ENCODE assay signal across 8 cellular contexts in genomic region chr10:17454801-17455520, GRCh38. TPM values are rescaled to one million over a fixed set of nuclear protein-coding genes. Genes with fewer than 3 reads are reported as not detected.
DNase-seq lines count a peak whose midpoint lies in the region; ATAC-seq, FAIRE-seq and TF ChIP-seq lines count a peak whose summit lies in the region.

No MANE protein-coding gene starts in this region.

- no peak overlapping the region for H2AK5ac ChIP-seq in H9 (ENCODE audit: insufficient read length, low read length)

- H2BK5ac ChIP-seq in H9 (ENCODE audit: insufficient read length, low read length): no peak overlapping the region

- H4K8ac ChIP-seq in H9 (replicated peaks; ENCODE audit: insufficient read length, low read depth, low read length): no peak overlapping the region

- no peak overlapping the region for H3K23ac ChIP-seq in H9 (ENCODE audit: insufficient read length, low read depth, low read length)

- peaks cover 14 to 15% of the 10 kb centered on the region in 2 experiments for H3K9me3 Mint-ChIP-seq in H9
- H3K9me3 Mint-ChIP-seq in activated CD8-positive, alpha-beta T cell treated with anti-CD3 and anti-CD28 coated beads, Interleukin-2, amount 10 ng/mL, durations not matched to agents 7 days and 5 days (ENCODE audit: insufficient read depth): no peaks in the 10 kb centered on the region

- no peak overlapping the region for H3K4ac ChIP-seq in H9 (ENCODE audit: low read depth, low read length)

- TF ChIP-seq CTCF in A549 (IDR thresholded peaks at IDR 0.05) (no peak), H9 (conservative IDR thresholded peaks at IDR 0.05) (no peak), left lung (IDR thresholded peaks at IDR 0.05) (no peak)

- peaks cover 49% of the 10 kb centered on the region for H3K27me3 Mint-ChIP-seq in H9 (ENCODE audit: low read depth)
- H3K27me3 Mint-ChIP-seq in activated CD8-positive, alpha-beta T cell treated with anti-CD3 and anti-CD28 coated beads, Interleukin-2, amount 10 ng/mL, durations not matched to agents 7 days and 5 days (ENCODE audit: low read depth): peaks cover 56% of the 10 kb centered on the region

- H4K91ac ChIP-seq in H9 (ENCODE audit: insufficient read length, low read depth, low read length): no peak overlapping the region

- H2BK12ac ChIP-seq in H9 (ENCODE audit: insufficient read length, low read depth, low read length): no peak overlapping the region

- no peak overlapping the region for H3K9ac ChIP-seq in H9 (ENCODE audit: extremely low read depth, insufficient read length, low read length)

- no peak overlapping the region for H3K27ac Mint-ChIP-seq in H9
- no peak overlapping the region for H3K27ac Mint-ChIP-seq in activated CD8-positive, alpha-beta T cell treated with anti-CD3 and anti-CD28 coated beads, Interleukin-2, amount 10 ng/mL, durations not matched to agents 7 days and 5 days

- H3K27ac ChIP-seq in A549 (peak overlapping the region in 1 of 2 experiments; percentile 85; a peak in 3 of 6 replicates), H9 (ENCODE audit: insufficient read length, low read depth, low read length) (no peak overlapping the region), left lung (peak overlapping the region; percentile 26 to 79)

- H3K56ac ChIP-seq in H9 (ENCODE audit: insufficient read length, low read depth, low read length): no peak overlapping the region

- peaks cover 1% of the 10 kb centered on the region; the same call in 1 of the 3 replicates for H3K9me3 ChIP-seq in A549
- peaks cover 5% of the 10 kb centered on the region for H3K9me3 ChIP-seq in H9 (ENCODE audit: control insufficient read depth, low read depth, low read length)
- H3K9me3 ChIP-seq in left lung: peaks cover 0 to 3% of the 10 kb centered on the region in 2 donors

- no peaks in the 10 kb centered on the region for H3K79me1 ChIP-seq in H9 (ENCODE audit: insufficient read depth, low read depth, low read length, poor library complexity, severe bottlenecking)

- no peak overlapping the region for H3K18ac ChIP-seq in H9 (ENCODE audit: insufficient read length, low read depth, low read length)

- H3K36me3 ChIP-seq in left lung: no peaks in the 10 kb centered on the region

- peaks cover 3 to 17% (median 11%) of the 10 kb centered on the region in 3 experiments; a peak in 6 of 7 replicates for H3K36me3 Mint-ChIP-seq in H9 (ENCODE audit: insufficient read depth in 1 of 3, low read depth in 3 of 3)
- no peaks in the 10 kb centered on the region for H3K36me3 Mint-ChIP-seq in activated CD8-positive, alpha-beta T cell treated with anti-CD3 and anti-CD28 coated beads, Interleukin-2, amount 10 ng/mL, durations not matched to agents 7 days and 5 days (ENCODE audit: low read depth)

- no peaks in the 10 kb centered on the region for H4K20me1 ChIP-seq in H9 (ENCODE audit: control insufficient read depth, insufficient read depth, insufficient read length)

- intact Hi-C loops in left lung (cut with DNase I) (no loop called here), posterior vena cava (cut with DNase I) (no loop called here)

- POLR2A ChIA-PET in A549 (lab: Yijun Ruan, JAX): no interaction called here
- POLR2A ChIA-PET in activated CD8-positive, alpha-beta T cell treated with anti-CD3 and anti-CD28 coated beads, Interleukin-2, amount 10 ng/mL, durations not matched to agents 7 days and 5 days (lab: Charles Lee): no interaction called here

- H4K5ac ChIP-seq in H9 (ENCODE audit: insufficient read length, low read depth, low read length): no peak overlapping the region

- peaks cover 11% of the 10 kb centered on the region for H3K23me2 ChIP-seq in H9 (ENCODE audit: insufficient read length, low read depth, low read length, poor library complexity, severe bottlenecking)

- 72% methylated on average over 6 of the region's 6 CpGs for WGBS in A549 (ENCODE audit: missing lambda C conversion rate)
- WGBS in H9 (ENCODE audit: extremely low coverage, insufficient read length, low lambda C conversion rate): no CpG with 5 or more reads among the region's 6 CpGs

- H2BK15ac ChIP-seq in H9 (ENCODE audit: low read depth, low read length): no peak overlapping the region

- H3T11ph ChIP-seq in H9 (ENCODE audit: low read length): no peak overlapping the region

- H3K4me1 Mint-ChIP-seq in H9: peaks cover 25 to 40% of the 10 kb centered on the region in 2 experiments
- H3K4me1 Mint-ChIP-seq in activated CD8-positive, alpha-beta T cell treated with anti-CD3 and anti-CD28 coated beads, Interleukin-2, amount 10 ng/mL, durations not matched to agents 7 days and 5 days (ENCODE audit: low read depth): peaks cover 19% of the 10 kb centered on the region

- ATAC-seq in A549 (no peak), left lung (peak; percentile 6), GM21619 (IDR thresholded peaks at IDR 0.05; ENCODE audit: unreplicated experiment) (no peak)
- no peak for ATAC-seq in activated CD8-positive, alpha-beta T cell treated with anti-CD3 and anti-CD28 coated beads, Interleukin-2, amount 10 ng/mL, durations not matched to agents 7 days and 5 days

- H3K4me2 ChIP-seq in A549: peak overlapping the region; percentile 100
- peak overlapping the region; percentile 15 for H3K4me2 ChIP-seq in H9 (ENCODE audit: insufficient read depth, insufficient read length, low read length)

- H3K14ac ChIP-seq in H9 (ENCODE audit: insufficient read depth, low read length): no peak overlapping the region

- CTCF ChIA-PET in A549 (lab: Yijun Ruan, JAX): interaction anchor here (0.8 to 2.4 kb wide), 5 partner anchors 19 to 219 kb away, joined by 3 to 13 read pairs (median 4); no protein-coding TSS in a partner anchor
- CTCF ChIA-PET in activated CD8-positive, alpha-beta T cell treated with anti-CD3 and anti-CD28 coated beads, Interleukin-2, amount 10 ng/mL, durations not matched to agents 7 days and 5 days (lab: Charles Lee): interaction anchor here (1.4 to 1.6 kb wide), 2 partner anchors 26 to 56 kb away, joined by 3 to 4 read pairs; no protein-coding TSS in a partner anchor

- FAIRE-seq in A549 (lab: Jason Lieb, UNC): no peak

- H3K4me3 ChIP-seq in A549 (peak overlapping the region; percentile 74), left lung (peak overlapping the region; percentile 11 to 49)

- H3K27me3 ChIP-seq in H9 (ENCODE audit: insufficient read depth, low read length) (peaks cover 10% of the 10 kb centered on the region), left lung (peaks cover 23 to 59% of the 10 kb centered on the region in 2 donors)

- peak overlapping the region; percentile 68 to 87 for H3K4me3 Mint-ChIP-seq in H9
- peak overlapping the region; percentile 69 for H3K4me3 Mint-ChIP-seq in activated CD8-positive, alpha-beta T cell treated with anti-CD3 and anti-CD28 coated beads, Interleukin-2, amount 10 ng/mL, durations not matched to agents 7 days and 5 days

- H2AFZ ChIP-seq in H9 (ENCODE audit: low read length): no peak overlapping the region

- no peak for TF ChIP-seq RAD21 in A549 (conservative IDR thresholded peaks at IDR 0.05 in 1 of 2, IDR thresholded peaks at IDR 0.05 in 1 of 2)

- no peaks in the 10 kb centered on the region for H3K79me2 ChIP-seq in H9 (ENCODE audit: insufficient read depth, low read length)

- H3K4me1 ChIP-seq in A549 (no peaks in the 10 kb centered on the region), H9 (ENCODE audit: insufficient read depth, low read length) (no peaks in the 10 kb centered on the region; the same call in 1 of the 2 replicates), left lung (peaks cover 7 to 25% of the 10 kb centered on the region in 2 donors)

- no peak for TF ChIP-seq EP300 in A549 (IDR thresholded peaks at IDR 0.05)

- no peak for TF ChIP-seq POLR2A in A549 (IDR thresholded peaks at IDR 0.05; ENCODE audit: low read length)

- H2BK20ac ChIP-seq in H9 (ENCODE audit: low read depth, low read length, poor library complexity, severe bottlenecking): no peak overlapping the region

- DNase-seq in A549 (ENCODE audit: low read depth in 1 of 2, low spot score in 1 of 2): no peak
- no peak for DNase-seq in H9
- DNase-seq in activated CD8-positive, alpha-beta T cell treated with anti-CD3 and anti-CD28 coated beads, Interleukin-2, amount 10 ng/mL, durations not matched to agents 7 days and 5 days: no peak
- DNase-seq in left lung: no peak
- no peak for DNase-seq in ecto neural progenitor cell (ENCODE audit: low spot score)
- DNase-seq in posterior vena cava (ENCODE audit: low spot score): no peak
- DNase-seq in NCI-H187 treated with DMSO at 0.1 percent for 48 hours (lab: John Stamatoyannopoulos, UW): no peak

- no peak overlapping the region for H2BK120ac ChIP-seq in H9 (ENCODE audit: low read depth, low read length, poor library complexity, severe bottlenecking)

TF ChIP-seq in A549, 52 proteins besides CTCF, POLR2A, EP300 and RAD21 (continues in another document):
- TF ChIP-seq CBX2 (IDR thresholded peaks at IDR 0.05; ENCODE audit: borderline replicate concordance, low read depth): no peak
- no peak for TF ChIP-seq CBX8 (IDR thresholded peaks at IDR 0.05)
- TF ChIP-seq HMGXB4 (CRISPR knock-in tag; IDR thresholded peaks at IDR 0.05; ENCODE audit: borderline replicate concordance): no peak
- TF ChIP-seq HOXB13 (CRISPR knock-in tag; IDR thresholded peaks at IDR 0.05; ENCODE audit: low read depth): no peak
- no peak for TF ChIP-seq KDM5A (IDR thresholded peaks at IDR 0.05)
- no peak for TF ChIP-seq FOSL2 (IDR thresholded peaks at IDR 0.05)
- no peak for TF ChIP-seq FOSL2 (CRISPR knock-in tag; IDR thresholded peaks at IDR 0.05)

RNA-seq across cellular contexts. Expression of gene ST8SIA6, which starts 0.6 kb away (rescaled TPM):
- polyA plus RNA-seq in A549 (2011; rRNA removed) (0.16 and 0.17 TPM in 2 replicates), A549 (2017; fragmentation: RNase III; extraction: RNeasy Plus Mini Kit Qiagen cat#74134 plus additional on column Dnase treatment) (0.09 to 0.25 TPM (median 0.20 TPM) in 3 replicates)
- polyA plus RNA-seq in A549 (2012; cell fraction: cytosol; rRNA removed): not detected in 2 replicates
- not detected in 2 replicates for polyA plus RNA-seq in A549 (2012; cell fraction: nucleus; rRNA removed)
- polyA minus RNA-seq in A549 (2011; rRNA and poly(A)+ RNA removed): not detected in 2 replicates
- total RNA-seq in H9 (2021) (0.33 and 0.37 TPM in 2 replicates), left lung (1 to 10 TPM; 3.3 to 7.5 TPM), posterior vena cava (1 to 10 TPM; 3.1 to 4.5 TPM)
- not detected for total RNA-seq in activated CD8-positive, alpha-beta T cell treated with anti-CD3 and anti-CD28 coated beads, Interleukin-2, amount 10 ng/mL, durations not matched to agents 7 days and 5 days
